In the genomic region with DNA sequence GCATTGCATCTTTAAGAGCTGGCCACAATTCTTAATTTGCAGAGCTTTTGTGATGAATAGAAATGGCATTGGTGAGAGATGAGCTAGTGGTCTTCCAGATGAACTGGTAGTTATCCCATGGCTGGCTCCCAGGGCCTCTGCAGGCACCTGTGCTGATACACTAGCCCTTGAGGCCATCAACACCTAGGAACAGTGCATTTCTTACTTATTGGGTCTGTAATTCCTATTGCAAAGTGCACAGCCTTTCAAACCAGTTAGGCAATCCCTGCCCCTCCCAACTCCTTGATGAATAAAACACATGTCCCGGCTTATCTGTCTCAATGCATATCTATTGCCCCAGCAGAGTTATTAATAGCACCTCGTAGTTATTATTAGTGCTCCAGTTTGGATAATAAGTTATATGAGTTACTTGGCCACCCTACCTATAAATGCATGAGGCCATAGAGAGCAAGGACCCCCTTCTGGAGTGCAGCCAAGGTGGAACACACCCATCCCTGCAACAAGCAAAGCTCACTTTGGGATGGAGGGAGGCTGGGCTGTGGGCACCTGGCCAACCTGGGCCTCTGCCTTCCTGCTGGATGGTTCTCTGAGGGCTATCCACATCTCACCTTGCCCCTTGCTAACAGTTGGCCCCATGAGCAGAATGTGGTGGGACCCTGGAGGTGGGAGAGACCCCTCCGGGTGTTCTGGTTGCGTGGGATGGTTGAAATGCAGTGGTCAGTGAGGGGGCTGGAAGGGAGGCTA, we compare ENCODE assay signal across 21 cellular contexts.
DNase-seq lines count a peak whose midpoint lies in the region; ATAC-seq, FAIRE-seq and TF ChIP-seq lines count a peak whose summit lies in the region.
"Had no signal": no experiment of that assay in that cellular context is flagged by ENCODE, and none has a peak within 500 bp of the region (broad histone marks: within the 10 kb centered on the region; RNA-seq: fewer than 3 reads in every experiment).

No MANE protein-coding gene starts in this region.

- H3K27ac ChIP-seq in stomach, result no peak overlapping the region
- H3K27ac ChIP-seq: BLaER1 treated with 17β-estradiol and CSF1 and Interleukin-3, amounts not matched to agents 10 nM and 100 nM; body of pancreas; RWPE1; SK-N-MC; spleen had no signal

- H3K4me3 ChIP-seq in bronchial epithelial cell (ENCODE audit: low read depth, low read length), result no peak overlapping the region
- H3K4me3 ChIP-seq in stomach, result no peak overlapping the region
- H3K4me3 ChIP-seq: BLaER1 treated with 17β-estradiol and CSF1 and Interleukin-3, amounts not matched to agents 10 nM and 100 nM; body of pancreas; SK-N-MC; spleen had no signal

- WGBS in stomach, 5 donors, result 55 to 68% (median 62%) methylated on average over 4 of the region's 4 CpGs

- ATAC-seq in Right ventricle myocardium inferior, result peak; percentile 77
- no peak for ATAC-seq in HG03571 (IDR thresholded peaks at IDR 0.05; ENCODE audit: unreplicated experiment)
- ATAC-seq: body of pancreas had no signal

- POLR2A ChIA-PET in HEK293T (lab: Yijun Ruan, JAX), result no interaction called here

- H3K27me3 ChIP-seq in bronchial epithelial cell (ENCODE audit: control insufficient read depth, insufficient read depth, low read length) (no peaks in the 10 kb centered on the region), stomach (peaks cover 0 to 5% (median 0%) of the 10 kb centered on the region in 3 donors)
- H3K27me3 ChIP-seq: BLaER1 treated with 17β-estradiol and CSF1 and Interleukin-3, amounts not matched to agents 10 nM and 100 nM; body of pancreas; spleen had no signal

- H3K9me3 ChIP-seq in stomach, result no peaks in the 10 kb centered on the region
- H3K9me3 ChIP-seq: body of pancreas, spleen had no signal

- H3K36me3 ChIP-seq in bronchial epithelial cell (ENCODE audit: control insufficient read depth, insufficient read depth, low read length) (no peaks in the 10 kb centered on the region), stomach (no peaks in the 10 kb centered on the region)
- H3K36me3 ChIP-seq: BLaER1 treated with 17β-estradiol and CSF1 and Interleukin-3, amounts not matched to agents 10 nM and 100 nM; spleen had no signal

- CTCF ChIA-PET in HEK293T (lab: Yijun Ruan, JAX), result no interaction called here

- no peaks in the 10 kb centered on the region for H3K4me1 ChIP-seq in stomach
- H3K4me1 ChIP-seq: spleen had no signal

- no peak for TF ChIP-seq POLR2A in stomach (IDR thresholded peaks at IDR 0.05)

- no peak for TF ChIP-seq EP300 in stomach (IDR thresholded peaks at IDR 0.05)

- DNase-seq in bronchial epithelial cell (ENCODE audit: low read depth) (peak; percentile 45), Right ventricle myocardium inferior (ENCODE audit: missing footprints) (peak; percentile 66), mesenteric fat pad (ENCODE audit: low spot score) (peak; percentile 68), stomach (peak; percentile 22), H4 (ENCODE audit: low spot score) (no peak), HEK293T (ENCODE audit: extremely low spot score) (no peak)
- DNase-seq: activated CD4-positive, alpha-beta T cell treated with anti-CD3 and anti-CD28 coated beads for 1 hour; activated gamma-delta T cell; effector CD4-positive, alpha-beta T cell; HCEC 1CT; KG1; kidney glomerular epithelial cell; NCI-H1436; NCI-H345; NCI-H774 had no signal

- no peak for FAIRE-seq in bronchial epithelial cell (lab: Jason Lieb, UNC)

- intact Hi-C loops in Right ventricle myocardium inferior (cut with DNase I) (no loop called here), stomach (cut with DNase I; ENCODE audit: low total_unique reads) (no loop called here)

- TF ChIP-seq CTCF in bronchial epithelial cell (IDR thresholded peaks at IDR 0.05; ENCODE audit: insufficient read depth, low read length, severe bottlenecking) (no peak), stomach (IDR thresholded peaks at IDR 0.05) (no peak)

TF ChIP-seq in HEK293T, 16 proteins besides CTCF, POLR2A, EP300 and RAD21:
- TF ChIP-seq L3MBTL2 (conservative IDR thresholded peaks at IDR 0.05) (no peak), SUZ12 (IDR thresholded peaks at IDR 0.05) (no peak), CTBP1 (IDR thresholded peaks at IDR 0.05; ENCODE audit: borderline replicate concordance) (no peak), NFRKB (IDR thresholded peaks at IDR 0.05) (no peak), SP1 (IDR thresholded peaks at IDR 0.05) (no peak), ZNF384 (IDR thresholded peaks at IDR 0.05) (no peak), ELF4 (IDR thresholded peaks at IDR 0.05) (no peak), FOXM1 (IDR thresholded peaks at IDR 0.05; ENCODE audit: borderline replicate concordance) (no peak), TARDBP (IDR thresholded peaks at IDR 0.05) (no peak), LEF1 (IDR thresholded peaks at IDR 0.05; ENCODE audit: borderline replicate concordance) (no peak), HDGF (IDR thresholded peaks at IDR 0.05; ENCODE audit: borderline replicate concordance) (no peak), BHLHE40 (IDR thresholded peaks at IDR 0.05; ENCODE audit: borderline replicate concordance) (no peak), FOXA1 (IDR thresholded peaks at IDR 0.05) (no peak), FOXK2 (IDR thresholded peaks at IDR 0.05) (no peak), ARNT (IDR thresholded peaks at IDR 0.05) (no peak)
- TF ChIP-seq, protein P1, sequence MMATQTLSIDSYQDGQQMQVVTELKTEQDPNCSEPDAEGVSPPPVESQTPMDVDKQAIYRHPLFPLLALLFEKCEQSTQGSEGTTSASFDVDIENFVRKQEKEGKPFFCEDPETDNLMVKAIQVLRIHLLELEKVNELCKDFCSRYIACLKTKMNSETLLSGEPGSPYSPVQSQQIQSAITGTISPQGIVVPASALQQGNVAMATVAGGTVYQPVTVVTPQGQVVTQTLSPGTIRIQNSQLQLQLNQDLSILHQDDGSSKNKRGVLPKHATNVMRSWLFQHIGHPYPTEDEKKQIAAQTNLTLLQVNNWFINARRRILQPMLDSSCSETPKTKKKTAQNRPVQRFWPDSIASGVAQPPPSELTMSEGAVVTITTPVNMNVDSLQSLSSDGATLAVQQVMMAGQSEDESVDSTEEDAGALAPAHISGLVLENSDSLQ (IDR thresholded peaks at IDR 0.05), result no peak

Comparison
In these comparisons a context has a peak if more than half of its experiments do, and no peak if none do; other contexts are left out.
1. DNase-seq: peak in bronchial epithelial cell (single experiment), Right ventricle myocardium inferior (single experiment), mesenteric fat pad (single experiment) and stomach (single experiment); none in H4 (single experiment) and HEK293T (single experiment).